20 cellular contexts compared by ENCODE assay signal in the genomic region with DNA sequence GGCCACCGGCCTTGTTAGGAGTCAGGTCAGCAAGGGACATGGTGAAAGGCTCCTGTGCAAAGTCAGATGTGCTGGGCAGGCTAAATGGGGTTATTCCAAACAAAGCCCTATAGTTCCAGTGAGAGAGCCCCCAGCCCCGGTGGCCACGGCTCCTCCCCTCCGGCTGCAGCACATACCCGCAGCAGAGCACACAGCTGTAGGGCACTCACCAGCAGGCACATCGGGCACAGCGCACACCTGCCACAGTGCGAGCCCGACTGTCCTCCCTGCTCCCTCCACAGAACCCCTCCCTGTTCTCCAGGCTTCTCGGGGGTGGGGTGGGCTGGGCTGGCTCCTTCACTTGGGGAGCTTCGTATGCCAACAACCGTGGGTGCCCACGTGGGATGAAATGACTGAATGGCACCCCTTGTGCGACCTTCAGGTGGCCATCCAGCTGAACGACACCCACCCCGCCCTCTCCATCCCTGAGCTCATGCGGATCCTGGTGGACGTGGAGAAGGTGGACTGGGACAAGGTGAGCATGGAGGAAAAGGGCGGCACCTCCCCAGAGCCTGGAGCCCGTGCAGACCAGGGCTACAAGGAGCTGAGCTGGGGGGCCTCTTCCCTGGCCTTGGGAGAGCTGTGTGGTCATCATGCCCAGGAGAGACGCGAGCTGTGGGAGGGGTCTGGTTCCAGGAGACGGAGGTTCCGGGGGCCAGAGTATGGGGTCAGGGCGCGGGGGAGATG. TPM values are rescaled to one million over a fixed set of nuclear protein-coding genes. Genes with fewer than 3 reads are reported as not detected.
A peak's percentile ranks its signal among the peaks of the same experiment; 100 is the strongest.
DNase-seq lines count a peak whose midpoint lies in the region; ATAC-seq, FAIRE-seq and TF ChIP-seq lines count a peak whose summit lies in the region.
"Had no signal": no experiment of that assay in that cellular context is flagged by ENCODE, and none has a peak within 500 bp of the region (broad histone marks: within the 10 kb centered on the region; RNA-seq: fewer than 3 reads in every experiment).

No MANE protein-coding gene starts in this region.

- peak; percentile 1 for DNase-seq in activated CD4-positive, alpha-beta T cell treated with anti-CD3 and anti-CD28 coated beads for 36 hours
- no peak for DNase-seq in activated CD4-positive, alpha-beta T cell treated with anti-CD3 and anti-CD28 coated beads, Interleukin-2, amount 10 ng/mL, durations not matched to agents 24 days and 14 days
- DNase-seq in K562 (ENCODE audit: extremely low read depth in 1 of 4, low spot score in 3 of 4) (no peak), left lobe of liver (ENCODE audit: low spot score) (peak; percentile 40), stomach (peak; percentile 21), trophoblast cell (no peak)
- DNase-seq: 8988T; activated CD4-positive, alpha-beta T cell treated with anti-CD3 and anti-CD28 coated beads, Interleukin-2, amount 10 ng/mL, durations not matched to agents 7 days and 5 days; activated T-cell treated with anti-CD3 and anti-CD28 coated beads, Interleukin-2, amount 50 U/mL, for 72 hours; erythroblast; GM23248; Kasumi-1; NCI-H1417; occipital lobe; substantia nigra had no signal

- in situ Hi-C loops in K562 (cut with MboI) = no loop called here

- H3K79me2 ChIP-seq in K562 (ENCODE audit: control insufficient read depth, insufficient read depth, low read length) = no peaks in the 10 kb centered on the region
- H3K79me2 ChIP-seq in trophoblast cell (ENCODE audit: control insufficient read depth, insufficient read depth, low read length, poor library complexity) = no peaks in the 10 kb centered on the region

- no peak overlapping the region for H4K8ac ChIP-seq in trophoblast cell (ENCODE audit: low read depth, low read length)

- no peaks in the 10 kb centered on the region for H3K4me1 Mint-ChIP-seq in activated CD4-positive, alpha-beta T cell treated with anti-CD3 and anti-CD28 coated beads for 36 hours
- no peaks in the 10 kb centered on the region for H3K4me1 Mint-ChIP-seq in activated CD4-positive, alpha-beta T cell treated with anti-CD3 and anti-CD28 coated beads, Interleukin-2, amount 10 ng/mL, durations not matched to agents 24 days and 14 days

- H3K36me3 ChIP-seq in K562 (ENCODE audit: control insufficient read depth, insufficient read depth, low read length) (peaks cover 2% of the 10 kb centered on the region; the same call in 1 of the 3 replicates), stomach (peaks cover 70 to 100% (median 100%) of the 10 kb centered on the region in 4 donors), trophoblast cell (ENCODE audit: control insufficient read depth in 1 of 2, insufficient read depth in 2 of 2, low read length in 2 of 2) (peaks cover 84 to 86% of the 10 kb centered on the region in 2 experiments)

- no peaks in the 10 kb centered on the region for H3K9me3 Mint-ChIP-seq in activated CD4-positive, alpha-beta T cell treated with anti-CD3 and anti-CD28 coated beads for 36 hours (ENCODE audit: low read depth)
- no peaks in the 10 kb centered on the region for H3K9me3 Mint-ChIP-seq in activated CD4-positive, alpha-beta T cell treated with anti-CD3 and anti-CD28 coated beads, Interleukin-2, amount 10 ng/mL, durations not matched to agents 24 days and 14 days
- H3K9me3 Mint-ChIP-seq: activated CD4-positive, alpha-beta T cell treated with anti-CD3 and anti-CD28 coated beads, Interleukin-2, amount 10 ng/mL, durations not matched to agents 7 days and 5 days; activated T-cell treated with anti-CD3 and anti-CD28 coated beads, Interleukin-2, amount 50 U/mL, for 72 hours had no signal

- no peak overlapping the region for H3K14ac ChIP-seq in trophoblast cell (ENCODE audit: low read length)

- no peak for TF ChIP-seq RAD21 in K562 (CRISPR knock-in tag; conservative IDR thresholded peaks at IDR 0.05 in 1 of 2, IDR thresholded peaks at IDR 0.05 in 1 of 2)

- H3K4me1 ChIP-seq in K562 (replicated peaks in 1 of 2; ENCODE audit: control insufficient read depth in 2 of 2, insufficient read depth in 2 of 2, low read length in 2 of 2) (no peaks in the 10 kb centered on the region), stomach (peaks cover 0 to 10% (median 3%) of the 10 kb centered on the region in 4 donors), trophoblast cell (ENCODE audit: control insufficient read depth in 1 of 2, insufficient read depth in 2 of 2, low read length in 2 of 2) (no peaks in the 10 kb centered on the region)
- H3K4me1 ChIP-seq: ascending aorta had no signal

- H3K27ac Mint-ChIP-seq in activated CD4-positive, alpha-beta T cell treated with anti-CD3 and anti-CD28 coated beads for 36 hours = no peak overlapping the region
- H3K27ac Mint-ChIP-seq in activated CD4-positive, alpha-beta T cell treated with anti-CD3 and anti-CD28 coated beads, Interleukin-2, amount 10 ng/mL, durations not matched to agents 24 days and 14 days = no peak overlapping the region
- H3K27ac Mint-ChIP-seq: activated CD4-positive, alpha-beta T cell treated with anti-CD3 and anti-CD28 coated beads, Interleukin-2, amount 10 ng/mL, durations not matched to agents 7 days and 5 days; activated T-cell treated with anti-CD3 and anti-CD28 coated beads, Interleukin-2, amount 50 U/mL, for 72 hours had no signal

- TF ChIP-seq EP300 in K562 (IDR thresholded peaks at IDR 0.05; ENCODE audit: low read length) (no peak), stomach (IDR thresholded peaks at IDR 0.05) (no peak)

- H3K27ac ChIP-seq in K562 (ENCODE audit: extremely low read depth, low read depth, low read length) (no peak overlapping the region), stomach (no peak overlapping the region), trophoblast cell (ENCODE audit: low read depth, low read length) (no peak overlapping the region)
- H3K27ac ChIP-seq: ascending aorta, coronary artery, GM23248, SJCRH30 had no signal

- H3K9me3 ChIP-seq in K562 (replicated peaks; ENCODE audit: control insufficient read depth, insufficient read depth, low read depth, low read length) (no peaks in the 10 kb centered on the region), stomach (no peaks in the 10 kb centered on the region), trophoblast cell (ENCODE audit: insufficient read depth, low read depth, low read length) (no peaks in the 10 kb centered on the region)
- H3K9me3 ChIP-seq: ascending aorta, SJCRH30 had no signal

- no peak overlapping the region for H2BK120ac ChIP-seq in trophoblast cell (ENCODE audit: insufficient read depth, low read length, poor library complexity)

- H2BK12ac ChIP-seq in trophoblast cell (ENCODE audit: low read length) = no peak overlapping the region

- no peak overlapping the region for H3K18ac ChIP-seq in trophoblast cell (ENCODE audit: low read length)

- H3K9ac ChIP-seq in K562 (ENCODE audit: insufficient read depth in 1 of 2, low read depth in 2 of 2, low read length in 2 of 2) = no peak overlapping the region
- H3K9ac ChIP-seq in trophoblast cell (ENCODE audit: low read length) = no peak overlapping the region
- H3K9ac ChIP-seq: GM23248 had no signal

- POLR2A ChIA-PET in activated CD4-positive, alpha-beta T cell treated with anti-CD3 and anti-CD28 coated beads for 36 hours (lab: Charles Lee) = no interaction called here
- POLR2A ChIA-PET in K562 (lab: Yijun Ruan, JAX) = no interaction called here

- no peak for ATAC-seq in activated CD4-positive, alpha-beta T cell treated with anti-CD3 and anti-CD28 coated beads for 36 hours
- no peak for ATAC-seq in K562
- no peak for ATAC-seq in left lobe of liver
- no peak for ATAC-seq in HG02798 (IDR thresholded peaks at IDR 0.05; ENCODE audit: poor library complexity, unreplicated experiment)
- no peak for ATAC-seq in HG03571 (IDR thresholded peaks at IDR 0.05; ENCODE audit: unreplicated experiment)
- ATAC-seq: activated T-cell treated with anti-CD3 and anti-CD28 coated beads, Interleukin-2, amount 50 U/mL, for 72 hours had no signal

- H2AFZ ChIP-seq in K562 (ENCODE audit: low read depth, low read length) (no peak overlapping the region), trophoblast cell (ENCODE audit: insufficient read depth, low read length, poor library complexity) (no peak overlapping the region)
- H2AFZ ChIP-seq: GM23248 had no signal

- peaks cover 20% of the 10 kb centered on the region for H3K36me3 Mint-ChIP-seq in activated CD4-positive, alpha-beta T cell treated with anti-CD3 and anti-CD28 coated beads for 36 hours (ENCODE audit: low read depth)
- H3K36me3 Mint-ChIP-seq in activated CD4-positive, alpha-beta T cell treated with anti-CD3 and anti-CD28 coated beads, Interleukin-2, amount 10 ng/mL, durations not matched to agents 24 days and 14 days (ENCODE audit: low read depth) = peaks cover 12% of the 10 kb centered on the region

- H3K4me3 ChIP-seq in K562 (no peak overlapping the region), stomach (no peak overlapping the region), trophoblast cell (ENCODE audit: low read depth, low read length) (no peak overlapping the region)
- H3K4me3 ChIP-seq: ascending aorta, coronary artery, GM23248, SJCRH30 had no signal

- no peaks in the 10 kb centered on the region for H3K27me3 Mint-ChIP-seq in activated CD4-positive, alpha-beta T cell treated with anti-CD3 and anti-CD28 coated beads for 36 hours
- no peaks in the 10 kb centered on the region for H3K27me3 Mint-ChIP-seq in activated CD4-positive, alpha-beta T cell treated with anti-CD3 and anti-CD28 coated beads, Interleukin-2, amount 10 ng/mL, durations not matched to agents 24 days and 14 days
- H3K27me3 Mint-ChIP-seq: activated CD4-positive, alpha-beta T cell treated with anti-CD3 and anti-CD28 coated beads, Interleukin-2, amount 10 ng/mL, durations not matched to agents 7 days and 5 days had no signal

- 92% methylated on average over 7 of the region's 26 CpGs for WGBS in K562 (ENCODE audit: insufficient coverage, low coverage, missing lambda C conversion rate)
- 87 to 96% (median 91%) methylated on average over 24 to 26 of the region's 26 CpGs for WGBS in stomach, 5 donors
- WGBS in trophoblast cell (ENCODE audit: extremely low coverage, insufficient coverage, insufficient read length) = no CpG with 5 or more reads among the region's 26 CpGs

- FAIRE-seq in K562 (lab: Jason Lieb, UNC) = no peak

- no TSS peak for BruUV-seq in K562 (replicated peaks; lab: Mats Ljungman, UMichigan)

- H3K23ac ChIP-seq in trophoblast cell (ENCODE audit: low read length) = no peak overlapping the region

- H4K20me1 ChIP-seq in K562 (replicated peaks; ENCODE audit: control insufficient read depth, insufficient read depth, low read length) = no peaks in the 10 kb centered on the region

- no peak overlapping the region for H3K4ac ChIP-seq in trophoblast cell (ENCODE audit: low read depth, low read length)

- CTCF ChIA-PET in activated CD4-positive, alpha-beta T cell treated with anti-CD3 and anti-CD28 coated beads for 36 hours (lab: Charles Lee) = no interaction called here
- CTCF ChIA-PET in K562 (lab: Yijun Ruan, JAX; ENCODE audit: low intra/inter-chr PET ratio) = no interaction called here

- no peak overlapping the region for H3K4me2 ChIP-seq in K562 (ENCODE audit: insufficient read depth, low read length)
- H3K4me2 ChIP-seq in trophoblast cell (ENCODE audit: low read length) = no peak overlapping the region

- H3K27me3 ChIP-seq in K562 (ENCODE audit: control insufficient read depth in 2 of 2, insufficient read depth in 2 of 2, low read length in 2 of 2) = no peaks in the 10 kb centered on the region
- H3K27me3 ChIP-seq in stomach = no peaks in the 10 kb centered on the region
- no peaks in the 10 kb centered on the region for H3K27me3 ChIP-seq in trophoblast cell (ENCODE audit: insufficient read depth, low read length)
- H3K27me3 ChIP-seq: ascending aorta, SJCRH30 had no signal

- no peak overlapping the region for H4K12ac ChIP-seq in trophoblast cell (ENCODE audit: low read depth, low read length)

- H3K4me3 Mint-ChIP-seq in activated CD4-positive, alpha-beta T cell treated with anti-CD3 and anti-CD28 coated beads for 36 hours = no peak overlapping the region
- no peak overlapping the region for H3K4me3 Mint-ChIP-seq in activated CD4-positive, alpha-beta T cell treated with anti-CD3 and anti-CD28 coated beads, Interleukin-2, amount 10 ng/mL, durations not matched to agents 24 days and 14 days
- H3K4me3 Mint-ChIP-seq: activated CD4-positive, alpha-beta T cell treated with anti-CD3 and anti-CD28 coated beads, Interleukin-2, amount 10 ng/mL, durations not matched to agents 7 days and 5 days; activated T-cell treated with anti-CD3 and anti-CD28 coated beads, Interleukin-2, amount 50 U/mL, for 72 hours had no signal

- H4K91ac ChIP-seq in trophoblast cell (ENCODE audit: low read depth, low read length) = no peak overlapping the region

- no peaks in the 10 kb centered on the region for H3K9me1 ChIP-seq in K562 (ENCODE audit: control insufficient read depth, insufficient read depth, low read length)

- no peak overlapping the region for H2BK5ac ChIP-seq in trophoblast cell (ENCODE audit: low read depth, low read length, poor library complexity)

- H3K79me1 ChIP-seq in trophoblast cell (ENCODE audit: low read length) = no peaks in the 10 kb centered on the region

- TF ChIP-seq POLR2A in K562 (conservative IDR thresholded peaks at IDR 0.05) (no peak), stomach (IDR thresholded peaks at IDR 0.05) (no peak)

- no peak overlapping the region for H2AK5ac ChIP-seq in trophoblast cell (ENCODE audit: low read length)

- intact Hi-C loops in activated CD4-positive, alpha-beta T cell treated with anti-CD3 and anti-CD28 coated beads for 36 hours (cut with DNase I, micrococcal nuclease) = loop anchor here in 1 of 2 experiments (5.0 kb wide), 1 partner anchor 61 kb away; no protein-coding TSS in a partner anchor
- intact Hi-C loops in activated CD4-positive, alpha-beta T cell treated with anti-CD3 and anti-CD28 coated beads, Interleukin-2, amount 10 ng/mL, durations not matched to agents 24 days and 14 days (cut with micrococcal nuclease) = no loop called here
- intact Hi-C loops in K562 (cut with micrococcal nuclease) (no loop called here), stomach (cut with DNase I; ENCODE audit: low total_unique reads) (no loop called here)

- TF ChIP-seq CTCF in K562 (IDR thresholded peaks at IDR 0.05 in 2 of 3, conservative IDR thresholded peaks at IDR 0.05 in 1 of 3; ENCODE audit: insufficient read depth in 2 of 3, low read depth in 1 of 3, low read length in 3 of 3) (no peak), stomach (IDR thresholded peaks at IDR 0.05) (no peak)

RNA-seq across cellular contexts. Expression of a gene that starts 30.9 kb away (rescaled TPM):
- total RNA-seq in activated CD4-positive, alpha-beta T cell treated with anti-CD3 and anti-CD28 coated beads for 36 hours = 10 to 100 TPM; 18.0 to 21.1 TPM
- 36.0 and 36.6 TPM in 2 replicates for total RNA-seq in activated CD4-positive, alpha-beta T cell treated with anti-CD3 and anti-CD28 coated beads, Interleukin-2, amount 10 ng/mL, durations not matched to agents 24 days and 14 days
- 15.0 and 42.9 TPM in 2 replicates for total RNA-seq in K562 (2011; cell fraction: chromatin; rRNA removed; ENCODE audit: low replicate concordance)
- total RNA-seq in K562 (2011; cell fraction: nucleolus; rRNA removed) = 22.9 and 27.7 TPM in 2 replicates
- 11.8 and 15.2 TPM in 2 replicates for total RNA-seq in K562 (2011; cell fraction: nucleoplasm; rRNA removed)
- total RNA-seq in K562 (2014; rRNA removed) = 12.4 and 13.0 TPM in 2 replicates
- 4.1 and 4.7 TPM in 2 replicates for total RNA-seq in K562 (2014; rRNA removed; fragmentation: Illumina TruSeq; extraction: Trizol)
- 9.8 and 10.8 TPM in 2 replicates for total RNA-seq in K562 (2015; rRNA removed; fragmentation: Illumina TruSeq; extraction: Trizol)
- 16.1 and 18.0 TPM in 2 replicates for total RNA-seq in K562 (2021)
- polyA plus RNA-seq in K562 (2011; rRNA removed) = 7.3 and 8.2 TPM in 2 replicates
- polyA plus RNA-seq in K562 (2011; cell fraction: cytosol; rRNA removed) = 8.5 and 12.3 TPM in 2 replicates
- polyA plus RNA-seq in K562 (2011; cell fraction: nucleus; rRNA removed) = 42.5 and 55.1 TPM in 2 replicates
- polyA plus RNA-seq in K562 (2012) = 12.7 and 36.7 TPM in 2 replicates
- polyA plus RNA-seq in K562 (2014; fragmentation: Illumina TruSeq; extraction: Trizol) = 10.2 and 11.3 TPM in 2 replicates
- under 1 TPM; 0.34 to 0.46 TPM for polyA plus RNA-seq in K562 (2014; fragmentation: Nextera tagmentation; extraction: Ambion mirVana)
- 12.3 and 16.0 TPM in 2 replicates for polyA plus RNA-seq in K562 (2014; rRNA removed)
- 5.7 and 8.6 TPM in 2 replicates for polyA minus RNA-seq in K562 (2011; rRNA and poly(A)+ RNA removed)
- 8.7 and 9.1 TPM in 2 replicates for polyA minus RNA-seq in K562 (2011; cell fraction: cytosol; rRNA and poly(A)+ RNA removed)
- polyA minus RNA-seq in K562 (2011; cell fraction: nucleus; rRNA and poly(A)+ RNA removed) = 11.4 and 14.6 TPM in 2 replicates
- total RNA-seq in left lobe of liver = 10.3 TPM
- total RNA-seq in stomach = 100 to 1,000 TPM in 2 of 5 donors, 10 to 100 TPM in 3; 34.4 to 116 (median 78.8) TPM
- polyA plus RNA-seq in stomach = 10 to 100 TPM; 23.1 to 34.0 (median 28.8) TPM
- polyA plus RNA-seq in trophoblast cell (2013) = 21.3 and 22.0 TPM in 2 replicates

Comparison
In these comparisons a context has a peak if more than half of its experiments do, and no peak if none do; other contexts are left out.
1. DNase-seq: peak in activated CD4-positive, alpha-beta T cell treated with anti-CD3 and anti-CD28 coated beads for 36 hours (single experiment), left lobe of liver (single experiment) and stomach (single experiment); none in activated CD4-positive, alpha-beta T cell treated with anti-CD3 and anti-CD28 coated beads, Interleukin-2, amount 10 ng/mL, durations not matched to agents 24 days and 14 days (single experiment), K562 (0 of 4) and trophoblast cell (0 of 2).